In the genomic region with DNA sequence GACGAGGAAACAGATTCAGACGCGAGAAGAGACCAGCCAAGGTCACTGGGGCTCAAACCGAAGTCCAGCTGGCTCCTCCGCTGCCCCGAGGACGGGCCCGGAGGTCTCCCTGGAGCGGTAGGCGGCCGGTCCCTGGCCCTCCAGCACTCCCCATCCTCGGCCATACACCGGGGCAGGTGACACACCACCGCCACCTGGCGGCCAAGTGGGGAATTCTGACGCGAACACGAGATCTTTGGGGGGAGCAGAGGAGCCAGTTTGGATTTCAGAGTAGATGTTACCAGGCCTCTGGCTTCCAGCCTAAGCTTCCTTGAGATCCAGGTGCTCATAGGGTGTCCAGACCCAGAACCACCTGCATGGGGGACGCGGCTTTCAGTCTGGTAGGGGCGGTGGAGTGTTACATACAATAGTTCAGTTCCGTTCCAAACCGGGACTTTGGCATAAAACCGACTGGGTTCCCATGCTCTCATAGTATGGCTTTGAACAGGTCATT, we compare ENCODE assay signal across 9 cellular contexts. TPM values are rescaled to one million over a fixed set of nuclear protein-coding genes. Genes with fewer than 3 reads are reported as not detected.
DNase-seq lines count a peak whose midpoint lies in the region; ATAC-seq, FAIRE-seq and TF ChIP-seq lines count a peak whose summit lies in the region.
"Had no signal": no experiment of that assay in that cellular context is flagged by ENCODE, and none has a peak within 500 bp of the region (broad histone marks: within the 10 kb centered on the region; RNA-seq: fewer than 3 reads in every experiment).

No MANE protein-coding gene starts in this region.

- peak; percentile 78 to 99 (median 94) for TF ChIP-seq CTCF in dorsolateral prefrontal cortex (IDR thresholded peaks at IDR 0.05 in 54 of 56, conservative IDR thresholded peaks at IDR 0.05 in 2 of 56; ENCODE audit: low read depth in 1 of 56, partially characterized antibody in 56 of 56)

- peak; percentile 51 for DNase-seq in ACHN
- DNase-seq in GM18507 (ENCODE audit: extremely low spot score, insufficient read length, low read depth): peak; percentile 67
- peak; percentile 18 for DNase-seq in NCI-H446 treated with DMSO at 0.1 percent for 48 hours (lab: John Stamatoyannopoulos, UW)
- peak; percentile 56 to 71 for DNase-seq in activated CD4-positive, alpha-beta T cell treated with anti-CD3 and anti-CD28 coated beads, Interleukin-2, amount 50 U/mL, for 24 hours (ENCODE audit: low read depth in 1 of 2, low spot score in 1 of 2)
- DNase-seq in dorsolateral prefrontal cortex: peak; percentile 56 to 84 (median 72)
- DNase-seq in medulla oblongata (ENCODE audit: extremely low spot score): peak; percentile 74
- DNase-seq in stimulated activated CD8-positive, alpha-beta memory T cell treated with anti-CD3 and anti-CD28 coated beads, Interleukin-15, amount 100 ng/mL, for 24 hours (ENCODE audit: low read depth): peak; percentile 63

- in situ Hi-C loops in ACHN (cut with HindIII; ENCODE audit: low pct_ligation_motif_present, low pct_unique_long_range_greater_than_20kb, low sequenced_read_pairs): no loop called here

- peak overlapping the region in 12 of 59 donors; percentile 10 to 45 (median 22) for H3K4me3 ChIP-seq in dorsolateral prefrontal cortex

- FAIRE-seq in GM18507 (lab: Jason Lieb, UNC): peak; percentile 75

- no peaks in the 10 kb centered on the region for H3K27me3 ChIP-seq in dorsolateral prefrontal cortex

- intact Hi-C loops in dorsolateral prefrontal cortex (cut with DNase I): loop anchor here (2.0 to 10.0 kb wide), 5 partner anchors 37 to 514 kb away; a partner anchor contains a TSS

- no peak for ATAC-seq in HG03108 (IDR thresholded peaks at IDR 0.05; ENCODE audit: unreplicated experiment)

- no peak overlapping the region for H3K27ac ChIP-seq in dorsolateral prefrontal cortex

RNA-seq across cellular contexts. Expression of a gene that starts 16.1 kb away (rescaled TPM):
- not detected for total RNA-seq in dorsolateral prefrontal cortex
- total RNA-seq: subcutaneous adipose tissue had no signal

Comparison
In these comparisons a context has a peak if more than half of its experiments do, and no peak if none do; other contexts are left out.
1. DNase-seq: peak in every context shown above with its lines; median percentile 74 in medulla oblongata; 72 in dorsolateral prefrontal cortex; 67 in GM18507; 64 in activated CD4-positive, alpha-beta T cell treated with anti-CD3 and anti-CD28 coated beads, Interleukin-2, amount 50 U/mL, for 24 hours; 63 in stimulated activated CD8-positive, alpha-beta memory T cell treated with anti-CD3 and anti-CD28 coated beads, Interleukin-15, amount 100 ng/mL, for 24 hours; 51 in ACHN; 18 in NCI-H446 treated with DMSO at 0.1 percent for 48 hours.